14 cellular contexts compared by ENCODE assay signal in the genomic region with DNA sequence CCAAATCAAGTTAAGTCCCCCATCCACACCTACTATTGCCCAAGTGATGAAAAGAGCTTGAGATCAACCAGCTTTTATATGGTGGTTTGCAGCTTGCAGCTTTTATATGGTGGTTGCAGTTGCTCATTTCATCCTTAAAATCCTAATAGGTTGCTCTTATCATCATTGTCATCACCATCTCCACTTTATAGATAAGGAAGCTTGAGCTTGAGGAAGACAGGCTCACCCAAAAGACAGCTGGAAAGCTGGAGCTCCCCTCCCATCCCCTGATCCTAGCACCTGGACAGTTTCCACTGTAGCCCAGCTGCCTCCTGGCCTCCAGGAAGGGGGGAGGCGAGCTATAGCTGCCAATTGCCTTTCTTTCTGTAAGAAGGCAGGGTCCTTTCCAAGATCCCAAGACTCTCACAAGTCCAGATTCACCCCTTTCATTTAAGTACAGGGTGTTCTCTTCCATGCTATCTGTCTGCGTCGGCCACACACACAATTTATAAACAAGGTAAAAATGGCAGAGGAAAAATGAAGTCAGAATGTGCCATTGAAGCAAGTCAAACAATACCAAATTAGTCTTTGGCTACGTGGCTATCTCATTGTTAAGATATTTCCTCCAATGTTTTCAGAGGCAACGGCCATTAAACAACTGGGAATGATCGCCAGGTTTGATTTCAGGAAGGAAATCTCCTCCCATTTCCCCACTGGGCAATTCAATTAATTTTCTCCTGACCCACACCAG.
DNase-seq lines count a peak whose midpoint lies in the region; ATAC-seq and TF ChIP-seq lines count a peak whose summit lies in the region.
"Had no signal": no experiment of that assay in that cellular context is flagged by ENCODE, and none has a peak within 500 bp of the region (broad histone marks: within the 10 kb centered on the region; RNA-seq: fewer than 3 reads in every experiment).

No MANE protein-coding gene starts in this region.

- H3K27ac ChIP-seq in esophagus squamous epithelium: peak overlapping the region; percentile 41 to 86 (median 70)
- H3K27ac ChIP-seq in uterus: peak overlapping the region; percentile 77 to 78

- WGBS in esophagus squamous epithelium, 2 donors: 34 to 57% methylated on average over 6 of the region's 6 CpGs

- no peaks in the 10 kb centered on the region for H3K27me3 Mint-ChIP-seq in activated naive CD8-positive, alpha-beta T cell treated with anti-CD3 and anti-CD28 coated beads, Interleukin-2, amount 10 ng/mL, durations not matched to agents 7 days and 5 days
- H3K27me3 Mint-ChIP-seq in activated naive CD8-positive, alpha-beta T cell treated with anti-CD3 and anti-CD28 coated beads, Interleukin-2, amount 50 U/mL, for 24 hours: no peaks in the 10 kb centered on the region
- no peaks in the 10 kb centered on the region for H3K27me3 Mint-ChIP-seq in natural killer cell treated with Interleukin-12 subunit alpha and Interleukin-12 subunit beta and Interleukin-15 and Interleukin-18, amount 100 ng/mL, for 72 hours

- ATAC-seq in activated naive CD8-positive, alpha-beta T cell treated with anti-CD3 and anti-CD28 coated beads, Interleukin-2, amount 10 ng/mL, durations not matched to agents 7 days and 5 days (ENCODE audit: low read depth): no peak
- no peak for ATAC-seq in activated naive CD8-positive, alpha-beta T cell treated with anti-CD3 and anti-CD28 coated beads, Interleukin-2, amount 50 U/mL, for 24 hours
- ATAC-seq in natural killer cell treated with Interleukin-12 subunit alpha and Interleukin-12 subunit beta and Interleukin-15 and Interleukin-18, amount 100 ng/mL, for 72 hours: no peak

- TF ChIP-seq CTCF in esophagus squamous epithelium (IDR thresholded peaks at IDR 0.05) (no peak), uterus (IDR thresholded peaks at IDR 0.05) (no peak)

- H3K36me3 ChIP-seq in esophagus squamous epithelium: no peaks in the 10 kb centered on the region
- H3K36me3 ChIP-seq in uterus: no peaks in the 10 kb centered on the region

- H3K9me3 Mint-ChIP-seq in activated naive CD8-positive, alpha-beta T cell treated with anti-CD3 and anti-CD28 coated beads, Interleukin-2, amount 10 ng/mL, durations not matched to agents 7 days and 5 days: no peaks in the 10 kb centered on the region
- H3K9me3 Mint-ChIP-seq in activated naive CD8-positive, alpha-beta T cell treated with anti-CD3 and anti-CD28 coated beads, Interleukin-2, amount 50 U/mL, for 24 hours: no peaks in the 10 kb centered on the region
- no peaks in the 10 kb centered on the region for H3K9me3 Mint-ChIP-seq in natural killer cell treated with Interleukin-12 subunit alpha and Interleukin-12 subunit beta and Interleukin-15 and Interleukin-18, amount 100 ng/mL, for 72 hours

- H3K27me3 ChIP-seq in esophagus squamous epithelium (no peaks in the 10 kb centered on the region), uterus (no peaks in the 10 kb centered on the region)

- peaks cover 17% of the 10 kb centered on the region for H3K4me1 Mint-ChIP-seq in activated naive CD8-positive, alpha-beta T cell treated with anti-CD3 and anti-CD28 coated beads, Interleukin-2, amount 10 ng/mL, durations not matched to agents 7 days and 5 days
- peaks cover 38% of the 10 kb centered on the region for H3K4me1 Mint-ChIP-seq in activated naive CD8-positive, alpha-beta T cell treated with anti-CD3 and anti-CD28 coated beads, Interleukin-2, amount 50 U/mL, for 24 hours
- H3K4me1 Mint-ChIP-seq in natural killer cell treated with Interleukin-12 subunit alpha and Interleukin-12 subunit beta and Interleukin-15 and Interleukin-18, amount 100 ng/mL, for 72 hours (ENCODE audit: low read depth in 2 of 2): peaks cover 22 to 33% of the 10 kb centered on the region in 2 donors

- DNase-seq in activated naive CD8-positive, alpha-beta T cell treated with anti-CD3 and anti-CD28 coated beads, Interleukin-2, amount 10 ng/mL, durations not matched to agents 7 days and 5 days: no peak
- no peak for DNase-seq in activated naive CD8-positive, alpha-beta T cell treated with anti-CD3 and anti-CD28 coated beads, Interleukin-2, amount 50 U/mL, for 24 hours
- no peak for DNase-seq in esophagus squamous epithelium (lab: John Stamatoyannopoulos, UW)
- no peak for DNase-seq in natural killer cell treated with Interleukin-12 subunit alpha and Interleukin-12 subunit beta and Interleukin-15 and Interleukin-18, amount 100 ng/mL, for 72 hours (ENCODE audit: low spot score)
- DNase-seq in uterus: peak; percentile 50 to 65
- no peak for DNase-seq in activated naive CD4-positive, alpha-beta T cell (lab: John Stamatoyannopoulos, UW)
- DNase-seq in stimulated activated CD8-positive, alpha-beta memory T cell treated with anti-CD3 and anti-CD28 coated beads, Interleukin-4, amount 100 ng/mL, for 48 hours: no peak
- no peak for DNase-seq in NCI-H2227 (lab: John Stamatoyannopoulos, UW; ENCODE audit: unreplicated experiment)
- DNase-seq: ACHN; activated CD8-positive, alpha-beta memory T cell treated with anti-CD3 and anti-CD28 coated beads for 24 hours; HCEC 1CT; Karpas-422; NCI-H510A treated with DMSO at 0.1 percent for 48 hours; stimulated activated naive CD4-positive, alpha-beta T cell treated with Interleukin-2 at 50 U/mL for 16 hours had no signal

- no peak overlapping the region for H3K4me3 ChIP-seq in esophagus squamous epithelium
- H3K4me3 ChIP-seq in uterus: no peak overlapping the region

- H3K36me3 Mint-ChIP-seq in activated naive CD8-positive, alpha-beta T cell treated with anti-CD3 and anti-CD28 coated beads, Interleukin-2, amount 10 ng/mL, durations not matched to agents 7 days and 5 days: peaks cover 42% of the 10 kb centered on the region
- peaks cover 7% of the 10 kb centered on the region for H3K36me3 Mint-ChIP-seq in activated naive CD8-positive, alpha-beta T cell treated with anti-CD3 and anti-CD28 coated beads, Interleukin-2, amount 50 U/mL, for 24 hours (ENCODE audit: low read depth)
- no peaks in the 10 kb centered on the region for H3K36me3 Mint-ChIP-seq in natural killer cell treated with Interleukin-12 subunit alpha and Interleukin-12 subunit beta and Interleukin-15 and Interleukin-18, amount 100 ng/mL, for 72 hours

- POLR2A ChIA-PET in activated naive CD8-positive, alpha-beta T cell treated with anti-CD3 and anti-CD28 coated beads, Interleukin-2, amount 10 ng/mL, durations not matched to agents 7 days and 5 days (lab: Charles Lee): interaction anchor here (0.7 to 0.9 kb wide), 2 partner anchors 14 to 21 kb away, joined by 3 to 6 read pairs; no protein-coding TSS in a partner anchor

- TF ChIP-seq POLR2A in esophagus squamous epithelium (IDR thresholded peaks at IDR 0.05) (no peak), uterus (IDR thresholded peaks at IDR 0.05) (no peak)

- intact Hi-C loops in esophagus squamous epithelium (cut with DNase I): no loop called here
- intact Hi-C loops in uterus (cut with DNase I; ENCODE audit: low total_unique reads): no loop called here

- no peak overlapping the region for H3K4me3 Mint-ChIP-seq in activated naive CD8-positive, alpha-beta T cell treated with anti-CD3 and anti-CD28 coated beads, Interleukin-2, amount 10 ng/mL, durations not matched to agents 7 days and 5 days
- H3K4me3 Mint-ChIP-seq in activated naive CD8-positive, alpha-beta T cell treated with anti-CD3 and anti-CD28 coated beads, Interleukin-2, amount 50 U/mL, for 24 hours: no peak overlapping the region
- H3K4me3 Mint-ChIP-seq in natural killer cell treated with Interleukin-12 subunit alpha and Interleukin-12 subunit beta and Interleukin-15 and Interleukin-18, amount 100 ng/mL, for 72 hours: no peak overlapping the region

- H3K9me3 ChIP-seq in esophagus squamous epithelium: no peaks in the 10 kb centered on the region
- no peaks in the 10 kb centered on the region for H3K9me3 ChIP-seq in uterus

- H3K4me1 ChIP-seq in esophagus squamous epithelium: peaks cover 19 to 64% (median 52%) of the 10 kb centered on the region in 3 donors
- H3K4me1 ChIP-seq in uterus: peaks cover 0 to 4% of the 10 kb centered on the region in 2 donors

- H3K27ac Mint-ChIP-seq in activated naive CD8-positive, alpha-beta T cell treated with anti-CD3 and anti-CD28 coated beads, Interleukin-2, amount 10 ng/mL, durations not matched to agents 7 days and 5 days: peak overlapping the region; percentile 31
- H3K27ac Mint-ChIP-seq in activated naive CD8-positive, alpha-beta T cell treated with anti-CD3 and anti-CD28 coated beads, Interleukin-2, amount 50 U/mL, for 24 hours: no peak overlapping the region
- peak overlapping the region; percentile 3 to 84 for H3K27ac Mint-ChIP-seq in natural killer cell treated with Interleukin-12 subunit alpha and Interleukin-12 subunit beta and Interleukin-15 and Interleukin-18, amount 100 ng/mL, for 72 hours

Comparison
In these comparisons a context has a peak if more than half of its experiments do, and no peak if none do; other contexts are left out.
1. DNase-seq: peak in uterus (2 of 2); none in activated naive CD8-positive, alpha-beta T cell treated with anti-CD3 and anti-CD28 coated beads, Interleukin-2, amount 10 ng/mL, durations not matched to agents 7 days and 5 days (single experiment), activated naive CD8-positive, alpha-beta T cell treated with anti-CD3 and anti-CD28 coated beads, Interleukin-2, amount 50 U/mL, for 24 hours (single experiment), esophagus squamous epithelium (single experiment), natural killer cell treated with Interleukin-12 subunit alpha and Interleukin-12 subunit beta and Interleukin-15 and Interleukin-18, amount 100 ng/mL, for 72 hours (single experiment), activated naive CD4-positive, alpha-beta T cell (0 of 4), stimulated activated CD8-positive, alpha-beta memory T cell treated with anti-CD3 and anti-CD28 coated beads, Interleukin-4, amount 100 ng/mL, for 48 hours (single experiment) and NCI-H2227 (single experiment).